Comparison of ENCODE assay signal across 8 cellular contexts in the genomic region with DNA sequence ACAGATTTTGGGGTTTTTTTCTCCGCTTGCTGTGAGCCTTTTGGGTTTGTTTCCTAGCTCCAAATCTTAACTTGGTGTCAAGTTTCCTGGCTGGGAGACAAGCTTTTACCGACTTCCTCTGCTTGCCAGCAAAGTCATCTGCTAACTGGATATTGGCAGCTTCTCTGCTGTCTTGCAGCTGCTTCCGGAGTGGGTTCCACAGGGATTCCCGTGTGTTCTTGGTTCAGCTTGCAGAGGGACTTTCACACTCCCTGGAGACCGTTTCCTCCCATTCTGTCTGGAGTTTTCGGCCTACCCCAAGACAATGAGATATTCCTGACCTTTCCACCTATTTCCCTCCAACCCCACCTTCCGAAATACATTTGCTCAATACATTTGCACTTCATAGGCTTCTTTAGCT. TPM values are rescaled to one million over a fixed set of nuclear protein-coding genes. Genes with fewer than 3 reads are reported as not detected.
DNase-seq lines count a peak whose midpoint lies in the region; ATAC-seq, FAIRE-seq and TF ChIP-seq lines count a peak whose summit lies in the region.

No MANE protein-coding gene starts in this region.

- peaks cover 8 to 24% (median 12%) of the 10 kb centered on the region in 4 donors for H3K4me1 ChIP-seq in transverse colon
- peaks cover 0 to 6% of the 10 kb centered on the region in 2 donors for H3K4me1 ChIP-seq in kidney (ENCODE audit: control insufficient read depth in 1 of 2, insufficient read depth in 1 of 2, low read depth in 1 of 2, low read length in 2 of 2)

- no peak for FAIRE-seq in kidney (lab: Jason Lieb, UNC)

- H3K27ac ChIP-seq in transverse colon (peak overlapping the region in 3 of 4 donors; percentile 31 to 63 (median 62)), kidney (ENCODE audit: low read depth in 2 of 2, low read length in 2 of 2) (peak overlapping the region in 1 of 2 donors; percentile 54)

- TF ChIP-seq EP300 in transverse colon (IDR thresholded peaks at IDR 0.05; ENCODE audit: low read depth): no peak

- no peaks in the 10 kb centered on the region for H3K9me3 ChIP-seq in MG63
- no peaks in the 10 kb centered on the region for H3K9me3 ChIP-seq in transverse colon
- H3K9me3 ChIP-seq in kidney (ENCODE audit: control insufficient read depth in 1 of 2, low read length in 2 of 2): no peaks in the 10 kb centered on the region

- ATAC-seq in left colon (no peak), HG02970 (IDR thresholded peaks at IDR 0.05; ENCODE audit: low FRiP score, unreplicated experiment) (no peak), GM18520 (IDR thresholded peaks at IDR 0.05; ENCODE audit: unreplicated experiment) (no peak)

- 56% methylated on average over 4 to 7 of the region's 7 CpGs for WGBS in transverse colon (ENCODE audit: low coverage in 1 of 2), 2 donors

- in situ Hi-C loops in transverse colon (cut with MboI; ENCODE audit: low pct_ligation_motif_present in 1 of 4, low pct_unique_long_range_greater_than_20kb in 1 of 4, low sequenced_read_pairs in 3 of 4): no loop called here

- TF ChIP-seq CTCF in transverse colon (IDR thresholded peaks at IDR 0.05) (no peak), kidney (IDR thresholded peaks at IDR 0.05; ENCODE audit: borderline replicate concordance, extremely low read depth, insufficient read depth) (no peak)

- H3K9ac ChIP-seq in kidney (ENCODE audit: low read length in 2 of 2): no peak overlapping the region

- TF ChIP-seq POLR2A in transverse colon (IDR thresholded peaks at IDR 0.05): no peak

- peaks cover 19% of the 10 kb centered on the region for H3K36me3 ChIP-seq in MG63
- no peaks in the 10 kb centered on the region for H3K36me3 ChIP-seq in transverse colon
- no peaks in the 10 kb centered on the region for H3K36me3 ChIP-seq in kidney (ENCODE audit: control insufficient read depth in 1 of 2, insufficient read depth in 2 of 2, low read length in 2 of 2)

- intact Hi-C loops in left colon (cut with DNase I, micrococcal nuclease) (no loop called here), transverse colon (cut with DNase I; ENCODE audit: low total_unique reads) (no loop called here), kidney (cut with DNase I) (no loop called here)

- DNase-seq in AG08396 (ENCODE audit: low spot score): peak; percentile 74
- peak; percentile 86 for DNase-seq in MG63
- peak; percentile 42 for DNase-seq in amniotic stem cell (lab: John Stamatoyannopoulos, UW)
- DNase-seq in left colon: peak; percentile 26 to 46
- DNase-seq in transverse colon: peak; percentile 46
- no peak for DNase-seq in kidney

- no peaks in the 10 kb centered on the region for H3K27me3 ChIP-seq in MG63
- H3K27me3 ChIP-seq in transverse colon: no peaks in the 10 kb centered on the region

- H3K4me3 ChIP-seq in MG63: no peak overlapping the region
- H3K4me3 ChIP-seq in transverse colon: no peak overlapping the region
- H3K4me3 ChIP-seq in kidney (ENCODE audit: low read length in 2 of 2): no peak overlapping the region

RNA-seq across cellular contexts. Expression of a gene that starts 2.2 kb away (rescaled TPM):
- 146 and 155 TPM in 2 replicates for total RNA-seq in MG63 (2014; rRNA removed; shearing (Covaris generic); ENCODE audit: low replicate concordance)
- total RNA-seq in left colon (10 to 100 TPM; 48.3 to 53.3 TPM), transverse colon (10 to 100 TPM; 38.6 to 78.6 (median 54.7) TPM), kidney (66.2 TPM)
- 23.6 TPM for polyA plus RNA-seq in kidney (ENCODE audit: insufficient read depth, low read depth, low replicate concordance)

RNA-seq across cellular contexts. Expression of a gene that starts 41.8 kb away (rescaled TPM):
- 87.7 and 149 TPM in 2 replicates for total RNA-seq in MG63 (2014; rRNA removed; shearing (Covaris generic); ENCODE audit: low replicate concordance)
- 100 to 1,000 TPM in 1 of 2 donors, 10 to 100 TPM in 1; 89.8 to 100 TPM for total RNA-seq in left colon
- 100 to 1,000 TPM in 3 of 4 donors, 10 to 100 TPM in 1; 90.4 to 146 (median 117) TPM for total RNA-seq in transverse colon
- 75.5 TPM for total RNA-seq in kidney
- 105 TPM for polyA plus RNA-seq in kidney (ENCODE audit: insufficient read depth, low read depth, low replicate concordance)
